In genomic region chr9:129480227-129480626, GRCh38 we compare ENCODE assay signal across 15 cellular contexts.
A peak's percentile ranks its signal among the peaks of the same experiment; 100 is the strongest.
DNase-seq lines count a peak whose midpoint lies in the region; ATAC-seq, FAIRE-seq and TF ChIP-seq lines count a peak whose summit lies in the region.
"Had no signal": no experiment of that assay in that cellular context is flagged by ENCODE, and none has a peak within 500 bp of the region (broad histone marks: within the 10 kb centered on the region; RNA-seq: fewer than 3 reads in every experiment).

No MANE protein-coding gene starts in this region.

- H3K27me3 Mint-ChIP-seq in mesothelial cell of epicardium (ENCODE audit: low read depth): no peaks in the 10 kb centered on the region

- in situ Hi-C loops in Panc1 (cut with HindIII; ENCODE audit: low pct_unique_long_range_greater_than_20kb, low sequenced_read_pairs): no loop called here

- H3K4me3 Mint-ChIP-seq in mesothelial cell of epicardium: no peak overlapping the region
- H3K4me3 Mint-ChIP-seq: activated naive CD4-positive, alpha-beta T cell treated with anti-CD3 and anti-CD28 coated beads, Interleukin-2, amount 50 U/mL, for 24 hours; stimulated activated effector memory CD8-positive, alpha-beta T cell treated with anti-CD3 and anti-CD28 coated beads, Interleukin-12 subunit alpha, Interleukin-12 subunit beta, amount 100 ng/mL, for 72 hours had no signal

- CTCF ChIA-PET in Panc1 (lab: Charles Lee): interaction anchor here (0.7 kb wide), 1 partner anchor 718 kb away, joined by 3 read pairs; no protein-coding TSS in a partner anchor

- no peaks in the 10 kb centered on the region for H3K27me3 ChIP-seq in Panc1 (ENCODE audit: control insufficient read depth, insufficient read depth, low read length)
- no peaks in the 10 kb centered on the region for H3K27me3 ChIP-seq in thoracic aorta (replicated peaks; ENCODE audit: insufficient read depth)

- DNase-seq in Panc1 (ENCODE audit: low read depth, low spot score) (no peak), mesothelial cell of epicardium (ENCODE audit: low spot score in 2 of 2, unreplicated experiment in 2 of 2) (no peak), thoracic aorta (ENCODE audit: low spot score) (no peak), DMS153 (lab: John Stamatoyannopoulos, UW) (no peak), retina (no peak), GM12891 (ENCODE audit: insufficient read length, low spot score) (no peak)
- DNase-seq: HCEC 1CT; NCI-H1105 treated with DMSO at 0.1 percent for 48 hours; PC-3; stimulated activated CD4-positive, alpha-beta T cell treated with anti-CD3 and anti-CD28 coated beads, Interleukin-12 subunit alpha, Interleukin-12 subunit beta, amount 100 ng/mL, for 4 hours had no signal

- H3K36me3 Mint-ChIP-seq in mesothelial cell of epicardium: no peaks in the 10 kb centered on the region
- H3K36me3 Mint-ChIP-seq: activated naive CD4-positive, alpha-beta T cell treated with anti-CD3 and anti-CD28 coated beads, Interleukin-2, amount 50 U/mL, for 24 hours; stimulated activated effector memory CD8-positive, alpha-beta T cell treated with anti-CD3 and anti-CD28 coated beads, Interleukin-12 subunit alpha, Interleukin-12 subunit beta, amount 100 ng/mL, for 72 hours had no signal

- peaks cover 58% of the 10 kb centered on the region for H3K4me1 Mint-ChIP-seq in mesothelial cell of epicardium

- H3K36me3 ChIP-seq in Panc1 (ENCODE audit: control insufficient read depth, insufficient read depth, low read length) (no peaks in the 10 kb centered on the region), thoracic aorta (no peaks in the 10 kb centered on the region)

- peak overlapping the region; percentile 97 for H3K27ac Mint-ChIP-seq in mesothelial cell of epicardium
- H3K27ac Mint-ChIP-seq: activated naive CD4-positive, alpha-beta T cell treated with anti-CD3 and anti-CD28 coated beads, Interleukin-2, amount 50 U/mL, for 24 hours; stimulated activated effector memory CD8-positive, alpha-beta T cell treated with anti-CD3 and anti-CD28 coated beads, Interleukin-12 subunit alpha, Interleukin-12 subunit beta, amount 100 ng/mL, for 72 hours had no signal

- H3K9me3 ChIP-seq in Panc1 (ENCODE audit: control insufficient read depth, insufficient read depth, low read depth, low read length): peaks cover under 1% of the 10 kb centered on the region; the same call in 1 of the 2 replicates
- H3K9me3 ChIP-seq in thoracic aorta: no peaks in the 10 kb centered on the region

- no TSS peak for BruUV-seq in Panc1 (replicated peaks; lab: Mats Ljungman, UMichigan)

- TF ChIP-seq POLR2A in GM12891 (IDR thresholded peaks at IDR 0.05; ENCODE audit: low read depth, low read length): no peak

- H3K4me3 ChIP-seq in Panc1 (ENCODE audit: low read depth in 2 of 2, low read length in 2 of 2) (no peak overlapping the region), thoracic aorta (no peak overlapping the region)

- FAIRE-seq in GM12891 (lab: Jason Lieb, UNC): no peak

- POLR2A ChIA-PET in Panc1 (lab: Charles Lee): interaction anchor here (0.5 kb wide), 1 partner anchor 13 kb away, joined by 5 read pairs; no protein-coding TSS in a partner anchor

- H3K4me1 ChIP-seq in Panc1 (ENCODE audit: control insufficient read depth, insufficient read depth, low read length): peaks cover 64% of the 10 kb centered on the region
- H3K4me1 ChIP-seq in thoracic aorta (ENCODE audit: control insufficient read depth in 1 of 2, low read depth in 2 of 2): peaks cover 32 to 57% of the 10 kb centered on the region in 2 donors

- H3K27ac ChIP-seq in Panc1 (ENCODE audit: low read length): peak overlapping the region; percentile 90
- peak overlapping the region; percentile 10 for H3K27ac ChIP-seq in cingulate gyrus (ENCODE audit: low read depth, low read length)
- peak overlapping the region; percentile 99 to 100 for H3K27ac ChIP-seq in thoracic aorta

- no peaks in the 10 kb centered on the region for H3K9me3 Mint-ChIP-seq in mesothelial cell of epicardium
- H3K9me3 Mint-ChIP-seq: activated naive CD4-positive, alpha-beta T cell treated with anti-CD3 and anti-CD28 coated beads, Interleukin-2, amount 50 U/mL, for 24 hours; stimulated activated effector memory CD8-positive, alpha-beta T cell treated with anti-CD3 and anti-CD28 coated beads, Interleukin-12 subunit alpha, Interleukin-12 subunit beta, amount 100 ng/mL, for 72 hours had no signal

- TF ChIP-seq CTCF in Panc1 (IDR thresholded peaks at IDR 0.05) (no peak; the same call in 1 of the 2 replicates), mesothelial cell of epicardium (IDR thresholded peaks at IDR 0.05; ENCODE audit: unreplicated experiment) (no peak), thoracic aorta (IDR thresholded peaks at IDR 0.05) (peak; percentile 17)

- intact Hi-C loops in Panc1 (cut with micrococcal nuclease; ENCODE audit: unreplicated experiment): loop anchor here (10.0 kb wide), 1 partner anchor 65 kb away; no protein-coding TSS in a partner anchor

- no peak for ATAC-seq in Panc1
- ATAC-seq in thoracic aorta (ENCODE audit: insufficient number of reproducible peaks, low FRiP score, low read depth): no peak
- no peak for ATAC-seq in HG03139 (IDR thresholded peaks at IDR 0.05; ENCODE audit: unreplicated experiment)
- ATAC-seq: activated CD4-positive, CD25-positive, alpha-beta regulatory T cell treated with anti-CD3 and anti-CD28 coated beads, Interleukin-2, amount 50 U/mL, for 24 hours; PC-3; stimulated activated effector memory CD8-positive, alpha-beta T cell treated with anti-CD3 and anti-CD28 coated beads, Interleukin-12 subunit alpha, Interleukin-12 subunit beta, amount 100 ng/mL, for 72 hours had no signal

TF ChIP-seq in GM12891, 5 proteins besides CTCF, POLR2A, EP300 and RAD21:
- TF ChIP-seq POLR2AphosphoS5 (IDR thresholded peaks at IDR 0.05; ENCODE audit: low read depth, low read length) (no peak), SPI1 (IDR thresholded peaks at IDR 0.05; ENCODE audit: low read depth, low read length) (no peak), POU2F2 (IDR thresholded peaks at IDR 0.05; ENCODE audit: low read depth, low read length) (no peak), PAX5 (IDR thresholded peaks at IDR 0.05; ENCODE audit: insufficient read depth, low read length, severe bottlenecking) (no peak), TAF1 (IDR thresholded peaks at IDR 0.05; ENCODE audit: low read depth, low read length) (no peak)

Comparison
In these comparisons a context has a peak if more than half of its experiments do, and no peak if none do; other contexts are left out.
1. H3K27ac ChIP-seq: peak in every context shown above with its lines; median percentile 100 in thoracic aorta; 90 in Panc1; 10 in cingulate gyrus.